1 cellular context compared by ENCODE assay signal in genomic region chr2:95052301-95052700, GRCh38.
TF ChIP-seq lines count a peak whose summit lies in the region.

No MANE protein-coding gene starts in this region.

TF ChIP-seq in GM23338, 12 proteins besides CTCF, POLR2A, EP300 and RAD21:
- TF ChIP-seq STAT1 (IDR thresholded peaks at IDR 0.05; ENCODE audit: unreplicated experiment) (no peak), EZH2 (IDR thresholded peaks at IDR 0.05; ENCODE audit: low read depth, unreplicated experiment) (no peak), NANOG (IDR thresholded peaks at IDR 0.05; ENCODE audit: borderline replicate concordance) (no peak), CREB1 (CRISPR knock-in tag; IDR thresholded peaks at IDR 0.05; ENCODE audit: low read depth) (no peak), ZNF331 (CRISPR knock-in tag; IDR thresholded peaks at IDR 0.05; ENCODE audit: low read depth) (no peak), EZH2phosphoT487 (IDR thresholded peaks at IDR 0.05; ENCODE audit: unreplicated experiment) (no peak), ZNF462 (CRISPR knock-in tag; IDR thresholded peaks at IDR 0.05) (no peak), ETS1 (IDR thresholded peaks at IDR 0.05) (no peak), ZNF114 (CRISPR knock-in tag; IDR thresholded peaks at IDR 0.05) (no peak), JUNB (IDR thresholded peaks at IDR 0.05; ENCODE audit: unreplicated experiment) (no peak), POLR2AphosphoS5 (IDR thresholded peaks at IDR 0.05; ENCODE audit: low read depth) (no peak), REST (IDR thresholded peaks at IDR 0.05; ENCODE audit: unreplicated experiment) (no peak)
